In the genomic region with DNA sequence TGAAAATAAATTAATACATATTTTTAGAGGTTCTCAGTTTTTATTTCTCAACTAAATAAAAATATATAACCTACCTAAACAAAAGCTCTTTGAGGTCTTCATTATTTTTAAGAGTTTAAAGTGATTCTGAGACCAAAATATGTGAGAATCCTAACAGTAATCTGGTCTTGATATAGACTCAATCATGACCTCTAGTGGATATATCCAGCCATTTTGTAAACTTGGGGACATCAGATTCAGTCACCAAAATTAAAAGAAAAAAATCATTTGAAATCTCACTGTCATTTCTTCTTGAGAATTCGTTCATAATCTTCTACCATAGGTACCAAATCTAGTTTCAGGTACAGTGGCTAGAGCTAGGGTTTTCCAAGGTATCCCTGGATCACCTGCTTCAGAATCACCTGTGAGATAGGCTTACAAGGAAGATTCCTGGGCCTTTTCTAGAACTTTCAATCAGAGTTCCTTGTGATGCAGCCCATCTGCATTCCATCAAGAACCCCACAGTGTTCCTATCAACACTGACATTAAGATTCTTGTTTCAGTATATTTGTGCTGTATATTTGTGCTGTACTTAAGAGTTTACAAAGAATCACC, we compare ENCODE assay signal across 8 cellular contexts.
DNase-seq lines count a peak whose midpoint lies in the region; FAIRE-seq and TF ChIP-seq lines count a peak whose summit lies in the region.

No MANE protein-coding gene starts in this region.

- no peak overlapping the region for H3K4me2 ChIP-seq in SU-DHL-6 (ENCODE audit: low read depth, low read length, poor library complexity, severe bottlenecking)

- H3K9me2 ChIP-seq in SU-DHL-6 (replicated peaks; ENCODE audit: insufficient read depth, low read length), result no peaks in the 10 kb centered on the region

- H3K9me3 ChIP-seq in SU-DHL-6 (ENCODE audit: insufficient read depth, low read length), result no peaks in the 10 kb centered on the region

- DNase-seq in AG10803 (ENCODE audit: low read depth) (peak; percentile 34), H54 (ENCODE audit: insufficient read length, low spot score) (no peak), kidney epithelial cell (ENCODE audit: low read depth) (peak; percentile 18), NCI-H2196 treated with DMSO at 0.1 percent for 48 hours (lab: John Stamatoyannopoulos, UW; ENCODE audit: unreplicated experiment) (no peak), NCI-H510A treated with DMSO at 0.1 percent for 48 hours (lab: John Stamatoyannopoulos, UW) (no peak)
- DNase-seq in activated CD4-positive, alpha-beta T cell treated with anti-CD3 and anti-CD28 coated beads, Interleukin-2, amount 50 U/mL, for 1 hour, result no peak
- no peak for DNase-seq in effector CD8-positive, alpha-beta T cell (lab: John Stamatoyannopoulos, UW)

- no peaks in the 10 kb centered on the region for H3K79me2 ChIP-seq in SU-DHL-6 (ENCODE audit: insufficient read depth, low read length)

- H3F3A ChIP-seq in SU-DHL-6 (ENCODE audit: insufficient read depth), result no peaks in the 10 kb centered on the region

- H2AFZ ChIP-seq in SU-DHL-6 (ENCODE audit: low read depth, low read length, severe bottlenecking), result no peak overlapping the region

- H3K4me3 ChIP-seq in AG10803 (ENCODE audit: low read length), result no peak overlapping the region
- H3K4me3 ChIP-seq in SU-DHL-6 (ENCODE audit: insufficient read depth, low read length, poor library complexity, severe bottlenecking), result no peak overlapping the region
- no peak overlapping the region for H3K4me3 ChIP-seq in kidney epithelial cell (ENCODE audit: low read depth, low read length)

- no peaks in the 10 kb centered on the region for H4K20me1 ChIP-seq in SU-DHL-6 (ENCODE audit: low read depth, low read length)

- H3K36me3 ChIP-seq in SU-DHL-6 (ENCODE audit: low read length) (no peaks in the 10 kb centered on the region), kidney epithelial cell (ENCODE audit: control insufficient read depth, insufficient read depth, low read length) (no peaks in the 10 kb centered on the region)

- FAIRE-seq in H54 (lab: Jason Lieb, UNC), result peak; percentile 15

- no peak overlapping the region for H3K9ac ChIP-seq in SU-DHL-6 (ENCODE audit: low read length)

- TF ChIP-seq CTCF in AG10803 (conservative IDR thresholded peaks at IDR 0.05; ENCODE audit: low read length) (peak; percentile 61), SU-DHL-6 (IDR thresholded peaks at IDR 0.05; ENCODE audit: insufficient read depth, low read length, poor library complexity, severe bottlenecking) (peak; percentile 47), kidney epithelial cell (IDR thresholded peaks at IDR 0.05; ENCODE audit: insufficient read depth, low read length, poor library complexity, severe bottlenecking) (peak; percentile 50)

- H3K27ac ChIP-seq in SU-DHL-6 (ENCODE audit: low read depth, low read length), result no peak overlapping the region

- no peaks in the 10 kb centered on the region for H3K27me3 ChIP-seq in SU-DHL-6 (ENCODE audit: low read length)
- H3K27me3 ChIP-seq in kidney epithelial cell (ENCODE audit: control insufficient read depth, insufficient read depth, low read length), result no peaks in the 10 kb centered on the region

- no peak for TF ChIP-seq POLR2A in H54 (IDR thresholded peaks at IDR 0.05; ENCODE audit: low read depth, low read length)

Comparison
In these comparisons a context has a peak if more than half of its experiments do, and no peak if none do; other contexts are left out.
1. DNase-seq: peak in AG10803 (single experiment) and kidney epithelial cell (single experiment); none in H54 (single experiment), activated CD4-positive, alpha-beta T cell treated with anti-CD3 and anti-CD28 coated beads, Interleukin-2, amount 50 U/mL, for 1 hour (single experiment), effector CD8-positive, alpha-beta T cell (single experiment), NCI-H2196 treated with DMSO at 0.1 percent for 48 hours (single experiment) and NCI-H510A treated with DMSO at 0.1 percent for 48 hours (single experiment).
2. Peak in every context shown above with its lines, with median percentiles within 50 percentile points of each other: CTCF ChIP-seq.